22 cellular contexts compared by ENCODE assay signal in genomic region chr11:129442171-129442570, GRCh38.
"Had no signal": no experiment of that assay in that cellular context is flagged by ENCODE, and none has a peak within 500 bp of the region (broad histone marks: within the 10 kb centered on the region; RNA-seq: fewer than 3 reads in every experiment).

No MANE protein-coding gene starts in this region.

- H3K27ac ChIP-seq: SJSA1, SK-N-MC had no signal

- H3K4me1 ChIP-seq: SJSA1 had no signal

- H3K4me3 ChIP-seq: SJSA1, SK-N-MC had no signal

- H3K27me3 ChIP-seq: SJSA1 had no signal

- H3K9me3 ChIP-seq: SJSA1 had no signal

- DNase-seq: IMR-90, Karpas-422, KG1, MM.1S, NCI-H1092 treated with DMSO at 0.1 percent for 48 hours, NCI-H1436, NCI-H187, NCI-H2029, NCI-H2081 treated with DMSO at 0.1 percent for 48 hours, NCI-H2171, NCI-H226, NCI-H446, NCI-H510A, NCI-H524 treated with DMSO at 0.1 percent for 48 hours, NCI-H69, NCI-H774, Right ventricle myocardium superior, RPMI8226, SIG-M5 had no signal

- ATAC-seq: HepG2 had no signal

- H3K36me3 ChIP-seq: SJSA1 had no signal
